15 cellular contexts compared by ENCODE assay signal in genomic region chr19:47187797-47188196, GRCh38. TPM values are rescaled to one million over a fixed set of nuclear protein-coding genes. Genes with fewer than 3 reads are reported as not detected.
DNase-seq lines count a peak whose midpoint lies in the region; ATAC-seq and FAIRE-seq lines count a peak whose summit lies in the region.
"Had no signal": no experiment of that assay in that cellular context is flagged by ENCODE, and none has a peak within 500 bp of the region (broad histone marks: within the 10 kb centered on the region; RNA-seq: fewer than 3 reads in every experiment).

No MANE protein-coding gene starts in this region.

- H4K8ac ChIP-seq in trophoblast cell (ENCODE audit: low read depth, low read length), result no peak overlapping the region

- H3K4me1 ChIP-seq in Karpas-422 (ENCODE audit: low read length) (peaks cover 36% of the 10 kb centered on the region), trophoblast cell (ENCODE audit: control insufficient read depth in 1 of 2, insufficient read depth in 2 of 2, low read length in 2 of 2) (peaks cover 25 to 29% of the 10 kb centered on the region in 2 experiments)

- H2BK120ac ChIP-seq in trophoblast cell (ENCODE audit: insufficient read depth, low read length, poor library complexity), result peak overlapping the region; percentile 12

- H3K27ac ChIP-seq in Karpas-422 (ENCODE audit: low read length) (peak overlapping the region; percentile 15; the same call in 1 of the 2 replicates), trophoblast cell (ENCODE audit: low read depth, low read length) (peak overlapping the region; percentile 87)
- H3K27ac ChIP-seq: suprapubic skin had no signal

- peak overlapping the region; percentile 32 for H3K14ac ChIP-seq in trophoblast cell (ENCODE audit: low read length)

- no peak overlapping the region for H3K23ac ChIP-seq in trophoblast cell (ENCODE audit: low read length)

- H3K4me2 ChIP-seq in Karpas-422 (ENCODE audit: low read depth, low read length, poor library complexity, severe bottlenecking) (no peak overlapping the region), trophoblast cell (ENCODE audit: low read length) (no peak overlapping the region)
- H3K4me2 ChIP-seq: SK-N-SH had no signal

- H3K27me3 Mint-ChIP-seq in T-helper 1 cell treated with Interleukin-12 subunit alpha and Interleukin-12 subunit beta and Interleukin-4 antibody, amounts not matched to agents 30 μg/mL and 1 μg/mL, for 36 hours (ENCODE audit: low read depth), result no peaks in the 10 kb centered on the region
- H3K27me3 Mint-ChIP-seq in activated naive CD8-positive, alpha-beta T cell, result no peaks in the 10 kb centered on the region

- H3K4ac ChIP-seq in trophoblast cell (ENCODE audit: low read depth, low read length), result no peak overlapping the region

- no peak for DNase-seq in T-helper 1 cell
- DNase-seq in Karpas-422, result no peak
- no peak for DNase-seq in trophoblast cell
- DNase-seq in RCC 7860 (ENCODE audit: low spot score), result no peak
- DNase-seq: GDM1; Kasumi-1; NCI-H1436 treated with DMSO at 0.1 percent for 48 hours; NCI-H226; stimulated activated CD4-positive, alpha-beta T cell treated with anti-CD3 and anti-CD28 coated beads, Interleukin-15, amount 100 ng/mL, for 24 hours had no signal

- peaks cover 30% of the 10 kb centered on the region for H3K36me3 Mint-ChIP-seq in T-helper 1 cell treated with Interleukin-12 subunit alpha and Interleukin-12 subunit beta and Interleukin-4 antibody, amounts not matched to agents 30 μg/mL and 1 μg/mL, for 36 hours (ENCODE audit: low read depth)
- H3K36me3 Mint-ChIP-seq in activated naive CD8-positive, alpha-beta T cell, result peaks cover 18% of the 10 kb centered on the region

- no peak for FAIRE-seq in RCC 7860 (lab: Jason Lieb, UNC)

- H4K91ac ChIP-seq in trophoblast cell (ENCODE audit: low read depth, low read length), result peak overlapping the region; percentile 34

- H4K12ac ChIP-seq in trophoblast cell (ENCODE audit: low read depth, low read length), result no peak overlapping the region

- H3K79me1 ChIP-seq in trophoblast cell (ENCODE audit: low read length), result peaks cover 16% of the 10 kb centered on the region

- H3K4me3 Mint-ChIP-seq in T-helper 1 cell treated with Interleukin-12 subunit alpha and Interleukin-12 subunit beta and Interleukin-4 antibody, amounts not matched to agents 30 μg/mL and 1 μg/mL, for 36 hours, result no peak overlapping the region
- H3K4me3 Mint-ChIP-seq in activated naive CD8-positive, alpha-beta T cell, result peak overlapping the region; percentile 62

- H3K79me2 ChIP-seq in Karpas-422 (ENCODE audit: low read length), result peaks cover 21% of the 10 kb centered on the region; the same call in 1 of the 2 replicates
- no peaks in the 10 kb centered on the region for H3K79me2 ChIP-seq in trophoblast cell (ENCODE audit: control insufficient read depth, insufficient read depth, low read length, poor library complexity)

- H3K9ac ChIP-seq in Karpas-422 (ENCODE audit: low read length), result no peak overlapping the region
- no peak overlapping the region for H3K9ac ChIP-seq in trophoblast cell (ENCODE audit: low read length)
- H3K9ac ChIP-seq: SK-N-SH had no signal

- H3K9me3 Mint-ChIP-seq in T-helper 1 cell treated with Interleukin-12 subunit alpha and Interleukin-12 subunit beta and Interleukin-4 antibody, amounts not matched to agents 30 μg/mL and 1 μg/mL, for 36 hours, result no peaks in the 10 kb centered on the region
- H3K9me3 Mint-ChIP-seq in activated naive CD8-positive, alpha-beta T cell (ENCODE audit: low read depth), result no peaks in the 10 kb centered on the region

- H3K36me3 ChIP-seq in Karpas-422 (ENCODE audit: insufficient read depth, low read length) (peaks cover 4% of the 10 kb centered on the region; the same call in 1 of the 2 replicates), trophoblast cell (ENCODE audit: control insufficient read depth in 1 of 2, insufficient read depth in 2 of 2, low read length in 2 of 2) (peaks cover 25 to 28% of the 10 kb centered on the region in 2 experiments)

- H2BK12ac ChIP-seq in trophoblast cell (ENCODE audit: low read length), result peak overlapping the region; percentile 39

- no peaks in the 10 kb centered on the region for H3K9me2 ChIP-seq in Karpas-422 (replicated peaks; ENCODE audit: insufficient read depth, low read length)
- H3K9me2 ChIP-seq: SK-N-SH had no signal

- peaks cover 60% of the 10 kb centered on the region for H3K4me1 Mint-ChIP-seq in T-helper 1 cell treated with Interleukin-12 subunit alpha and Interleukin-12 subunit beta and Interleukin-4 antibody, amounts not matched to agents 30 μg/mL and 1 μg/mL, for 36 hours (ENCODE audit: low read depth)
- H3K4me1 Mint-ChIP-seq in activated naive CD8-positive, alpha-beta T cell (ENCODE audit: low read depth), result peaks cover 81% of the 10 kb centered on the region

- ATAC-seq in GM21367 (IDR thresholded peaks at IDR 0.05; ENCODE audit: unreplicated experiment) (no peak), HG02642 (IDR thresholded peaks at IDR 0.05; ENCODE audit: poor library complexity, unreplicated experiment) (no peak)

- H3K9me3 ChIP-seq in Karpas-422 (ENCODE audit: low read length) (no peaks in the 10 kb centered on the region), trophoblast cell (ENCODE audit: insufficient read depth, low read depth, low read length) (peaks cover 1% of the 10 kb centered on the region)
- H3K9me3 ChIP-seq: SK-N-SH, suprapubic skin had no signal

- H2AFZ ChIP-seq in Karpas-422 (ENCODE audit: low read length) (no peak overlapping the region), trophoblast cell (ENCODE audit: insufficient read depth, low read length, poor library complexity) (no peak overlapping the region)

- H2AK5ac ChIP-seq in trophoblast cell (ENCODE audit: low read length), result no peak overlapping the region

- no peak overlapping the region for H3K4me3 ChIP-seq in Karpas-422 (ENCODE audit: low read length)
- no peak overlapping the region for H3K4me3 ChIP-seq in trophoblast cell (ENCODE audit: low read depth, low read length)
- H3K4me3 ChIP-seq: suprapubic skin had no signal

- no peaks in the 10 kb centered on the region for H4K20me1 ChIP-seq in Karpas-422 (ENCODE audit: insufficient read depth, low read depth, low read length)

- WGBS in trophoblast cell (ENCODE audit: extremely low coverage, insufficient coverage, insufficient read length), result no CpG with 5 or more reads among the region's 6 CpGs

- peak overlapping the region; percentile 33 for H3K18ac ChIP-seq in trophoblast cell (ENCODE audit: low read length)

- peak overlapping the region; percentile 57 for H3K27ac Mint-ChIP-seq in T-helper 1 cell treated with Interleukin-12 subunit alpha and Interleukin-12 subunit beta and Interleukin-4 antibody, amounts not matched to agents 30 μg/mL and 1 μg/mL, for 36 hours
- peak overlapping the region; percentile 98 for H3K27ac Mint-ChIP-seq in activated naive CD8-positive, alpha-beta T cell

- H2BK5ac ChIP-seq in trophoblast cell (ENCODE audit: low read depth, low read length, poor library complexity), result peak overlapping the region; percentile 46

- H3K27me3 ChIP-seq in Karpas-422 (ENCODE audit: low read length) (no peaks in the 10 kb centered on the region), trophoblast cell (ENCODE audit: insufficient read depth, low read length) (no peaks in the 10 kb centered on the region)
- H3K27me3 ChIP-seq: suprapubic skin had no signal

RNA-seq across cellular contexts. Expression of gene BBC3, which starts 43.2 kb away (rescaled TPM):
- total RNA-seq in Karpas-422 (2014; rRNA removed; shearing (Covaris generic); ENCODE audit: low replicate concordance), result 4.0 and 8.9 TPM in 2 replicates
- polyA plus RNA-seq in trophoblast cell (2013), result 11.7 and 11.8 TPM in 2 replicates

RNA-seq across cellular contexts. Expression of gene SAE1, which starts 57.2 kb away (rescaled TPM):
- 47.5 and 83.0 TPM in 2 replicates for total RNA-seq in Karpas-422 (2014; rRNA removed; shearing (Covaris generic); ENCODE audit: low replicate concordance)
- 152 and 161 TPM in 2 replicates for polyA plus RNA-seq in trophoblast cell (2013)
